ENCODE assay signal across 13 cellular contexts in the genomic region with DNA sequence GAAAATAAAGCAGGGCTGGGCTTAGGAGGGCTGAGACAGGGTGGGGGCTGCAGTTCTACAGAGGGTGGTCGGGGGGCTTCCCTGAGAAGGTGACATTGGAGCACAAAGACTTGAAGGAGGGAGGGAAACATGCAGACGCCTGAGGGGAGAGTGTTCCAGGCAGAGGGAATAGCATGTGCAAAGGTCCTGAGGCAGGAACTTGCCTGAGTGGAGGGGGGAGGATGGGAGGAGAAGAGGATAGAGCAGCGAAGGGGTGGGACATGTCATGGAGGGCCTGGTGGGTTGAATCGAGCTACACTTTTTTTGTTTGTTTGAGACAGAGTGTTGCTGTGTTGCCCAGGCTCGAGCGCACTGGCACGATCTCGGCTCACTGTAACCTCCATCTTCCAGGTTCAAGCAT.
"Had no signal": no experiment of that assay in that cellular context is flagged by ENCODE, and none has a peak within 500 bp of the region (broad histone marks: within the 10 kb centered on the region; RNA-seq: fewer than 3 reads in every experiment).

No MANE protein-coding gene starts in this region.

- H3K36me3 ChIP-seq: sigmoid colon, thoracic aorta had no signal

- H3K36me3 Mint-ChIP-seq: activated CD8-positive, alpha-beta memory T cell treated with anti-CD3 and anti-CD28 coated beads, Interleukin-2, amount 10 ng/mL, durations not matched to agents 7 days and 5 days; memory B cell had no signal

- H3K4me3 Mint-ChIP-seq: activated CD8-positive, alpha-beta memory T cell treated with anti-CD3 and anti-CD28 coated beads, Interleukin-2, amount 10 ng/mL, durations not matched to agents 7 days and 5 days; activated T-cell treated with anti-CD3 and anti-CD28 coated beads, Interleukin-2, amount 50 U/mL, for 24 hours; nephron progenitor cell had no signal

- H3K27ac Mint-ChIP-seq: memory B cell, nephron progenitor cell had no signal

- H3K4me1 ChIP-seq: psoas muscle, sigmoid colon had no signal

- H3K9me3 ChIP-seq: psoas muscle, sigmoid colon, thoracic aorta had no signal

- H3K27ac ChIP-seq: psoas muscle had no signal

- H3K4me3 ChIP-seq: psoas muscle, sigmoid colon, thoracic aorta had no signal

- ATAC-seq: esophagus mucosa, left lobe of liver, psoas muscle had no signal

- H3K9me3 Mint-ChIP-seq: activated T-cell treated with anti-CD3 and anti-CD28 coated beads, Interleukin-2, amount 50 U/mL, for 24 hours; memory B cell; nephron progenitor cell; T-helper 2 cell treated with Interferon-gamma antibody and Interleukin-4, amounts not matched to agents 5 μg/mL and 100 μg/mL, for 36 hours had no signal

- H3K27me3 Mint-ChIP-seq: activated T-cell treated with anti-CD3 and anti-CD28 coated beads, Interleukin-2, amount 50 U/mL, for 24 hours had no signal

- DNase-seq: activated T-cell treated with anti-CD3 and anti-CD28 coated beads, Interleukin-2, amount 50 U/mL, for 24 hours; central memory CD4-positive, alpha-beta T cell; nephron progenitor cell; psoas muscle; stimulated activated CD4-positive, alpha-beta T cell treated with anti-CD3 and anti-CD28 coated beads, Interleukin-2, amount 100 ng/mL, for 24 hours; stimulated activated naive CD4-positive, alpha-beta T cell had no signal
